ENCODE assay signal across 2 cellular contexts in genomic region chr9:93541005-93541404, GRCh38.
TF ChIP-seq lines count a peak whose summit lies in the region.

No MANE protein-coding gene starts in this region.

TF ChIP-seq in GM23338, 12 proteins besides CTCF, POLR2A, EP300 and RAD21 (continued from another document):
- no peak for TF ChIP-seq ETS1 (IDR thresholded peaks at IDR 0.05)
- TF ChIP-seq JUNB (IDR thresholded peaks at IDR 0.05; ENCODE audit: unreplicated experiment): no peak
- TF ChIP-seq ZNF114 (CRISPR knock-in tag; IDR thresholded peaks at IDR 0.05): no peak
- no peak for TF ChIP-seq REST (IDR thresholded peaks at IDR 0.05; ENCODE audit: unreplicated experiment)
- no peak for TF ChIP-seq ZNF462 (CRISPR knock-in tag; IDR thresholded peaks at IDR 0.05)
- TF ChIP-seq EZH2phosphoT487 (IDR thresholded peaks at IDR 0.05; ENCODE audit: unreplicated experiment): no peak
- TF ChIP-seq CREB1 (CRISPR knock-in tag; IDR thresholded peaks at IDR 0.05; ENCODE audit: low read depth): no peak
- no peak for TF ChIP-seq STAT1 (IDR thresholded peaks at IDR 0.05; ENCODE audit: unreplicated experiment)
- no peak for TF ChIP-seq POLR2AphosphoS5 (IDR thresholded peaks at IDR 0.05; ENCODE audit: low read depth)
- no peak for TF ChIP-seq ZNF331 (CRISPR knock-in tag; IDR thresholded peaks at IDR 0.05; ENCODE audit: low read depth)
TF ChIP-seq in GM23338: peak in this region for 0.

TF ChIP-seq in SK-N-SH, 30 proteins besides CTCF, POLR2A, EP300 and RAD21 (continued from another document):
- no peak for TF ChIP-seq USF1 (IDR thresholded peaks at IDR 0.05; ENCODE audit: borderline replicate concordance, low read depth)
- TF ChIP-seq ZBTB33 (IDR thresholded peaks at IDR 0.05; ENCODE audit: borderline replicate concordance, low read depth): no peak
- no peak for TF ChIP-seq SIN3A (IDR thresholded peaks at IDR 0.05; ENCODE audit: borderline replicate concordance, low read depth, low read length)
- TF ChIP-seq MAX (IDR thresholded peaks at IDR 0.05; ENCODE audit: low read depth): no peak
- TF ChIP-seq NFIC (IDR thresholded peaks at IDR 0.05; ENCODE audit: borderline replicate concordance): no peak
- TF ChIP-seq RFX5 (IDR thresholded peaks at IDR 0.05; ENCODE audit: low read length): no peak
- TF ChIP-seq FOXM1 (IDR thresholded peaks at IDR 0.05; ENCODE audit: low read depth): no peak
- no peak for TF ChIP-seq REST (IDR thresholded peaks at IDR 0.05; ENCODE audit: low read depth, low read length)
- TF ChIP-seq IRF3 (IDR thresholded peaks at IDR 0.05; ENCODE audit: low read depth, low read length): no peak
- no peak for TF ChIP-seq TEAD4 (IDR thresholded peaks at IDR 0.05; ENCODE audit: borderline replicate concordance, insufficient read depth)
- no peak for TF ChIP-seq PBX3 (IDR thresholded peaks at IDR 0.05)
- TF ChIP-seq NRF1 (IDR thresholded peaks at IDR 0.05; ENCODE audit: low read depth, low read length): no peak
- TF ChIP-seq YY1 (IDR thresholded peaks at IDR 0.05; ENCODE audit: low read depth): no peak
- TF ChIP-seq ELF1 (IDR thresholded peaks at IDR 0.05): no peak
